8 cellular contexts compared by ENCODE assay signal in the genomic region with DNA sequence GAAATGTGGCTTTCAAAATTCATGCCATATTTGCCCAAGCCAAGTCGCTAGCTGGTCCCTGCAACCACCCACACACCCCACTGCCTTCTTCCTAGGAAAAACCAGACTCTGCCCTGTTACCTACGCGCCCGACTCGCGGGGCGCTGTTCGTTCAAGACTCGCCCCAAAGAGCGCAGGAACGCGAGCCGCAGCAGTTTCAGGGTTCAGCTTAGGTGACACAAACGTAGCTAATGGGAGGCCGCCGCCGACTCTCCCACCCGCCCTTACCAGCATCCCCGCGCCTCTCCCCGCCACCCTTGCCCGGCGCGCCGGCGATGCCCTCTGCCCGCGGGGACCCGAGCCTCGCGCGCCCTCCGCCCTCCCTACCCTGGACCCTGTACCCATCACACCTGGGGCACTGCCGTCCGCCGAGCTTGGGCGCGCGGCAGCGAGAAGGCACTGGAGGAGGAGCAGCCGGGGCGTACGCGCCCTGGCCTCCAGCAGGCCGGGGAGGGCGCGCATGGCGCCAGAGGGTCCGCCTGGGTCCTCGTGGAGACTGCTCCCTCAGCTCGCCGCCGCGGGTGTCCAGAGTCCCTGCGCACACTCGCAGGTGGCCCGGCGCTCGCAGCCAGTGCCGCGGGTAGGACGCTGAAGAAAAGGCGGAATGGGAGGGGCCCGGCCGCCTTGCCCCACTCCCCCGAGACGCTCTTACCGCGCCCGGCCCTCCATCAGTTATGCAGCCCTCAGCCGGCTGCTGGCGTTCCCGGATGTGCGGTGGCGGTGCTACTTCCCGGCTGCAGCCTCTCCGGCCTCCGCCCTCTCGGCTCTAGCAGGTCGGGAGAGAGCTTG. TPM values are rescaled to one million over a fixed set of nuclear protein-coding genes. Genes with fewer than 3 reads are reported as not detected.
A peak's percentile ranks its signal among the peaks of the same experiment; 100 is the strongest.
DNase-seq lines count a peak whose midpoint lies in the region; ATAC-seq lines count a peak whose summit lies in the region.

Gene EMB, minus strand, starts transcription at position 638 of the 828 bp plus-strand sequence. Its CDS starts 137 bp downstream, at position 501.

- H3K27me3 ChIP-seq in mononuclear cell (ENCODE audit: insufficient read depth, low read length) = no peaks in the 10 kb centered on the region

- peaks cover 46 to 58% of the 10 kb centered on the region in 2 donors for H3K4me1 Mint-ChIP-seq in effector memory CD8-positive, alpha-beta T cell (ENCODE audit: low read depth in 2 of 2)

- peak within 1 kb of the TSS; percentile 93 to 94 for H3K4me3 Mint-ChIP-seq in effector memory CD8-positive, alpha-beta T cell

- DNase-seq in NCI-H2081 (lab: John Stamatoyannopoulos, UW) (peak; percentile 77 to 78), NCI-H2081 treated with DMSO at 0.1 percent for 48 hours (lab: John Stamatoyannopoulos, UW) (no peak), NCI-H2227 treated with DMSO at 0.1 percent for 48 hours (lab: John Stamatoyannopoulos, UW) (peak; percentile 30)
- peak; percentile 81 to 87 for DNase-seq in activated CD4-positive, alpha-beta T cell treated with anti-CD3 and anti-CD28 coated beads, Interleukin-2, amount 50 U/mL, for 48 hours
- DNase-seq in effector memory CD8-positive, alpha-beta T cell = peak; percentile 73 to 76 (median 75)
- peak; percentile 66 for DNase-seq in stimulated activated CD8-positive, alpha-beta memory T cell treated with anti-CD3 and anti-CD28 coated beads, Interleukin-4, amount 100 ng/mL, for 24 hours (ENCODE audit: low read depth)

- peaks cover 66% of the 10 kb centered on the region for H3K4me1 ChIP-seq in mononuclear cell (ENCODE audit: insufficient read depth, low read length)

- peak; percentile 57 for ATAC-seq in HG02938 (IDR thresholded peaks at IDR 0.05; ENCODE audit: unreplicated experiment)
- ATAC-seq in effector memory CD8-positive, alpha-beta T cell (replicated peaks) = peak; percentile 72

- H3K27ac Mint-ChIP-seq in effector memory CD8-positive, alpha-beta T cell = peak within 1 kb of the TSS; percentile 96 to 97

- peak within 1 kb of the TSS; percentile 84 for H3K4me3 ChIP-seq in mononuclear cell (ENCODE audit: low read length)

- H3K9me3 ChIP-seq in mononuclear cell (ENCODE audit: low read depth, low read length) = no peaks in the 10 kb centered on the region

- H3K27me3 Mint-ChIP-seq in effector memory CD8-positive, alpha-beta T cell = no peaks in the 10 kb centered on the region

- H3K9me3 Mint-ChIP-seq in effector memory CD8-positive, alpha-beta T cell = no peaks in the 10 kb centered on the region

- H3K36me3 Mint-ChIP-seq in effector memory CD8-positive, alpha-beta T cell (ENCODE audit: insufficient read depth) = peaks cover 32% of the 10 kb centered on the region

RNA-seq across cellular contexts. Expression of gene EMB, which starts in this region (rescaled TPM):
- total RNA-seq in mononuclear cell = 250 TPM
